In genomic region chr17:48840441-48840840, GRCh38 we compare ENCODE assay signal across 11 cellular contexts. TPM values are rescaled to one million over a fixed set of nuclear protein-coding genes. Genes with fewer than 3 reads are reported as not detected.
DNase-seq lines count a peak whose midpoint lies in the region; ATAC-seq and TF ChIP-seq lines count a peak whose summit lies in the region.
"Had no signal": no experiment of that assay in that cellular context is flagged by ENCODE, and none has a peak within 500 bp of the region (broad histone marks: within the 10 kb centered on the region; RNA-seq: fewer than 3 reads in every experiment).

No MANE protein-coding gene starts in this region.

- H3K79me2 ChIP-seq in smooth muscle cell (ENCODE audit: low read depth): peaks cover 34% of the 10 kb centered on the region
- H3K79me2 ChIP-seq in Karpas-422 (ENCODE audit: low read length): no peaks in the 10 kb centered on the region

- no peaks in the 10 kb centered on the region for H3K27me3 Mint-ChIP-seq in activated naive CD8-positive, alpha-beta T cell treated with anti-CD3 and anti-CD28 coated beads, Interleukin-2, amount 50 U/mL, for 24 hours
- peaks cover 13 to 19% (median 18%) of the 10 kb centered on the region in 3 donors for H3K27me3 Mint-ChIP-seq in immature natural killer cell (ENCODE audit: low read depth in 3 of 3)

- peak overlapping the region; percentile 27 for H3K27ac Mint-ChIP-seq in activated naive CD8-positive, alpha-beta T cell treated with anti-CD3 and anti-CD28 coated beads, Interleukin-2, amount 50 U/mL, for 24 hours
- H3K27ac Mint-ChIP-seq in immature natural killer cell: no peak overlapping the region

- peaks cover 73% of the 10 kb centered on the region for H3K4me1 Mint-ChIP-seq in activated naive CD8-positive, alpha-beta T cell treated with anti-CD3 and anti-CD28 coated beads, Interleukin-2, amount 50 U/mL, for 24 hours
- H3K4me1 Mint-ChIP-seq in immature natural killer cell: peaks cover 66 to 68% of the 10 kb centered on the region in 2 donors

- H3K36me3 Mint-ChIP-seq in activated naive CD8-positive, alpha-beta T cell treated with anti-CD3 and anti-CD28 coated beads, Interleukin-2, amount 50 U/mL, for 24 hours (ENCODE audit: low read depth): peaks cover 22% of the 10 kb centered on the region
- H3K36me3 Mint-ChIP-seq in immature natural killer cell: peaks cover 11 to 13% (median 13%) of the 10 kb centered on the region in 3 donors

- H3K27me3 ChIP-seq in smooth muscle cell (ENCODE audit: low read depth): no peaks in the 10 kb centered on the region
- no peaks in the 10 kb centered on the region for H3K27me3 ChIP-seq in Karpas-422 (ENCODE audit: low read length)

- H4K20me1 ChIP-seq in smooth muscle cell (ENCODE audit: low read depth): peaks cover 66% of the 10 kb centered on the region
- H4K20me1 ChIP-seq in Karpas-422 (ENCODE audit: insufficient read depth, low read depth, low read length): peaks cover 4% of the 10 kb centered on the region; the same call in 1 of the 2 replicates

- ATAC-seq in activated naive CD8-positive, alpha-beta T cell treated with anti-CD3 and anti-CD28 coated beads, Interleukin-2, amount 50 U/mL, for 24 hours: no peak
- no peak for ATAC-seq in HG02798 (IDR thresholded peaks at IDR 0.05; ENCODE audit: poor library complexity, unreplicated experiment)

- no peaks in the 10 kb centered on the region for H3K9me2 ChIP-seq in Karpas-422 (replicated peaks; ENCODE audit: insufficient read depth, low read length)

- H3K4me1 ChIP-seq in smooth muscle cell (ENCODE audit: low read depth): peaks cover 6% of the 10 kb centered on the region
- H3K4me1 ChIP-seq in Karpas-422 (ENCODE audit: low read length): peaks cover 13% of the 10 kb centered on the region

- H2AFZ ChIP-seq in smooth muscle cell (ENCODE audit: low read depth) (no peak overlapping the region), Karpas-422 (ENCODE audit: low read length) (no peak overlapping the region)

- H3K4me3 ChIP-seq in smooth muscle cell (no peak overlapping the region), Karpas-422 (ENCODE audit: low read length) (no peak overlapping the region)

- no peaks in the 10 kb centered on the region for H3K9me3 Mint-ChIP-seq in activated naive CD8-positive, alpha-beta T cell treated with anti-CD3 and anti-CD28 coated beads, Interleukin-2, amount 50 U/mL, for 24 hours
- no peaks in the 10 kb centered on the region for H3K9me3 Mint-ChIP-seq in immature natural killer cell

- peak; percentile 45 for DNase-seq in HCEC 1CT
- no peak for DNase-seq in activated naive CD8-positive, alpha-beta T cell treated with anti-CD3 and anti-CD28 coated beads, Interleukin-2, amount 50 U/mL, for 24 hours
- DNase-seq in immature natural killer cell: no peak
- no peak for DNase-seq in smooth muscle cell (lab: John Stamatoyannopoulos, UW; ENCODE audit: unreplicated experiment)
- DNase-seq in NCI-H1417 (lab: John Stamatoyannopoulos, UW): no peak
- DNase-seq in cerebellar nuclear complex (lab: John Stamatoyannopoulos, UW): no peak
- DNase-seq in Karpas-422: no peak
- DNase-seq: activated naive CD4-positive, alpha-beta T cell treated with Interleukin-2 at 50 U/mL for 16 hours; NCI-H226 had no signal

- H3K9ac ChIP-seq in smooth muscle cell (ENCODE audit: low read depth) (no peak overlapping the region), Karpas-422 (ENCODE audit: low read length) (no peak overlapping the region)

- 72% methylated on average over 3 of the region's 3 CpGs for WGBS in smooth muscle cell (ENCODE audit: low lambda C conversion rate)

- H3K36me3 ChIP-seq in smooth muscle cell (ENCODE audit: low read depth) (peaks cover 6% of the 10 kb centered on the region), Karpas-422 (ENCODE audit: insufficient read depth, low read length) (peaks cover 5% of the 10 kb centered on the region; the same call in 1 of the 2 replicates)

- H3K27ac ChIP-seq in smooth muscle cell (ENCODE audit: low read depth) (peak overlapping the region; percentile 48), Karpas-422 (ENCODE audit: low read length) (no peak overlapping the region)

- H3K4me3 Mint-ChIP-seq in activated naive CD8-positive, alpha-beta T cell treated with anti-CD3 and anti-CD28 coated beads, Interleukin-2, amount 50 U/mL, for 24 hours: no peak overlapping the region
- peak overlapping the region; percentile 4 to 90 (median 38) for H3K4me3 Mint-ChIP-seq in immature natural killer cell

- H3F3A ChIP-seq in smooth muscle cell (ENCODE audit: low read depth): no peaks in the 10 kb centered on the region

- no peak for TF ChIP-seq CTCF in smooth muscle cell (IDR thresholded peaks at IDR 0.05; ENCODE audit: borderline replicate concordance, insufficient read depth, poor library complexity, severe bottlenecking)

- H3K9me3 ChIP-seq in smooth muscle cell (replicated peaks; ENCODE audit: low read depth) (no peaks in the 10 kb centered on the region), Karpas-422 (ENCODE audit: low read length) (no peaks in the 10 kb centered on the region)

- H3K4me2 ChIP-seq in smooth muscle cell (peak overlapping the region; percentile 74), Karpas-422 (ENCODE audit: low read depth, low read length, poor library complexity, severe bottlenecking) (no peak overlapping the region)

RNA-seq across cellular contexts. Expression of gene CALCOCO2, which starts 9.6 kb away (rescaled TPM):
- polyA plus RNA-seq in immature natural killer cell (100 to 1,000 TPM; 164 to 267 (median 199) TPM), smooth muscle cell (50.6 and 55.7 TPM in 2 replicates)
- 37.8 and 52.5 TPM in 2 replicates for total RNA-seq in smooth muscle cell
- total RNA-seq in Karpas-422 (2014; rRNA removed; shearing (Covaris generic); ENCODE audit: low replicate concordance): 21.8 and 29.7 TPM in 2 replicates

RNA-seq across cellular contexts. Expression of gene TTLL6, which starts 23.4 kb away (rescaled TPM):
- polyA plus RNA-seq in immature natural killer cell (not detected), smooth muscle cell (0.41 TPM in 1 of 2 replicates, not detected in the other)
- total RNA-seq in smooth muscle cell: 0.27 TPM in 1 of 2 replicates, not detected in the other
- total RNA-seq in Karpas-422 (2014; rRNA removed; shearing (Covaris generic); ENCODE audit: low replicate concordance): not detected in 2 replicates
- total RNA-seq: frontal cortex had no signal

RNA-seq across cellular contexts. Expression of gene ATP5MC1, which starts 52.1 kb away (rescaled TPM):
- 100 to 1,000 TPM; 136 to 179 (median 160) TPM for polyA plus RNA-seq in immature natural killer cell
- total RNA-seq in smooth muscle cell: 119 and 131 TPM in 2 replicates
- 229 and 232 TPM in 2 replicates for polyA plus RNA-seq in smooth muscle cell
- 120 and 167 TPM in 2 replicates for total RNA-seq in Karpas-422 (2014; rRNA removed; shearing (Covaris generic); ENCODE audit: low replicate concordance)
